Comparison of ENCODE assay signal across 1 cellular context in the genomic region with DNA sequence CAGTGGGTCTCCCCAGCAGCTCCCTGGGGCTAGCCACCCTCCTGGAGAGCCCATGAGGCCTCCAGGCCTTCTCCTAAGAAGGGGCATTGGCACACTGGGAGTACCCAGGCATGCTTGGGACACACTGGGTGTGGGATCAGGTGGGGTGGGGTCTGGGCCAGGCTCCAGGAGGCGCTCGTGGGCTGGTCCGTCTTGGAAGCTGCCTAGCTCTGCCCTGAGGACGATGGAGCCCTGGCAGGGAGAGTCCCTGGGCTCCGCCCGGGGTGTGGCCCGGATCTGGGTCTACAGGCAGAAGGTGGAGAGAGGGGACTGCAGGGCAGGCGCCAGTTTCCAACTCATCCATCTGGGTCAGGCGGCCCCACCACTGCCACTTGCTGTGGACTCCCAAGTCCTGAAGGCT.
TF ChIP-seq lines count a peak whose summit lies in the region.

No MANE protein-coding gene starts in this region.

TF ChIP-seq in HCT116, 20 proteins besides CTCF, POLR2A, EP300 and RAD21:
- TF ChIP-seq JUND (IDR thresholded peaks at IDR 0.05) = no peak
